In genomic region chr3:14268897-14269296, GRCh38 we compare ENCODE assay signal across 22 cellular contexts.
"Had no signal": no experiment of that assay in that cellular context is flagged by ENCODE, and none has a peak within 500 bp of the region (broad histone marks: within the 10 kb centered on the region; RNA-seq: fewer than 3 reads in every experiment).

No MANE protein-coding gene starts in this region.

- H3K4me3 ChIP-seq: coronary artery, dorsolateral prefrontal cortex, esophagus squamous epithelium, gastrocnemius medialis, heart right ventricle, left lung, lower lobe of right lung had no signal

- DNase-seq: dermis blood vessel endothelial cell; dorsolateral prefrontal cortex; effector CD4-positive, alpha-beta T cell; effector memory CD4-positive, alpha-beta T cell; esophagus squamous epithelium; foreskin fibroblast; foreskin melanocyte; gastrocnemius medialis; glutamatergic neuron; heart right ventricle; hippocampal formation; left cardiac atrium; left lung; left ventricle myocardium superior; lower lobe of right lung; mesendoderm; midbrain had no signal

- FAIRE-seq: colon, endothelial cell of umbilical vein, islet of Langerhans, keratinocyte had no signal

- H3K4me1 ChIP-seq: gastrocnemius medialis, left lung, lower lobe of right lung had no signal

- H3K27me3 ChIP-seq: gastrocnemius medialis had no signal

- H3K36me3 ChIP-seq: esophagus squamous epithelium, gastrocnemius medialis, heart right ventricle, left lung, lower lobe of right lung had no signal

- H3K27ac ChIP-seq: coronary artery, dorsolateral prefrontal cortex, esophagus squamous epithelium, gastrocnemius medialis, heart right ventricle, left lung, lower lobe of right lung had no signal

- ATAC-seq: gastrocnemius medialis, left lung, left ventricle myocardium superior, lower lobe of right lung had no signal

- H3K9me3 ChIP-seq: esophagus squamous epithelium, gastrocnemius medialis, left lung had no signal
